In the genomic region with DNA sequence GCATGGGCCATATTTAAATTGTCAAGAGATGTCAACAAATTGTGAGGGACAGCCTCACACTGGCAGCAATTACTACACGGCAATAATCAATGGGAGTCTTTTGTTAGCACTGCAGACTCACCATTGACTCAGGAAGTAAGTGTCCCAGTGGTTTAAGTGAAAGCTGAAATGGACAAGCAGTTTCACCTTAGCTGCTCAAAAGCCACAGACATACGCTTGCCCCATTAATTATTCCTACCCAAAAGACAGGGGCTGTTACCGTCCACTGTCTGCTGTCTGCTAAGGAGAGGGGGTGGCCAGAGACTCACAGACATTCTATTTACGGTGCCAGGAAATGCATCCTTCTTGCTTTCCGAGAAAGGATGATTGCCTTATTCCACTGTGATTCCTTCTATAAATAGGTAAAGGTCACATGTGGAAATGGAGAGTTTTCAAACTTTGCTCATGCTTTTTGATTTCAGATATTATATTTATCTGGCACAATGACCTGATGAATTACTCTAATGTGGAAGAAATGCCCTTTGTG, we compare ENCODE assay signal across 25 cellular contexts.
DNase-seq lines count a peak whose midpoint lies in the region; ATAC-seq, FAIRE-seq and TF ChIP-seq lines count a peak whose summit lies in the region.
"Had no signal": no experiment of that assay in that cellular context is flagged by ENCODE, and none has a peak within 500 bp of the region (broad histone marks: within the 10 kb centered on the region; RNA-seq: fewer than 3 reads in every experiment).

No MANE protein-coding gene starts in this region.

- DNase-seq in NCI-H2227 (lab: John Stamatoyannopoulos, UW; ENCODE audit: unreplicated experiment) (peak; percentile 49), K562 (ENCODE audit: extremely low read depth in 1 of 4, low spot score in 3 of 4) (no peak), T-helper 1 cell (no peak), DMS79 treated with DMSO at 0.1 percent for 48 hours (lab: John Stamatoyannopoulos, UW) (no peak), NCI-H2107 treated with DMSO at 0.1 percent for 48 hours (lab: John Stamatoyannopoulos, UW; ENCODE audit: unreplicated experiment) (no peak)
- DNase-seq: activated CD4-positive, CD25-positive, alpha-beta regulatory T cell treated with anti-CD3 and anti-CD28 coated beads, Interleukin-2, amount 50 U/mL, for 72 hours; activated CD8-positive, alpha-beta memory T cell treated with anti-CD3 and anti-CD28 coated beads for 24 hours; activated T-cell treated with anti-CD3 and anti-CD28 coated beads, Interleukin-2, amount 50 U/mL, for 72 hours; anterior cingulate cortex; CD8-positive, alpha-beta T cell; cerebellar nuclear complex; DMS153; effector memory CD4-positive, alpha-beta T cell; H9; MM.1S; NCI-H1436 treated with DMSO at 0.1 percent for 48 hours; NCI-H82; ovary; PC-3; SHP77 treated with DMSO at 0.1 percent for 48 hours; T-cell had no signal

- H3K9me3 ChIP-seq in K562 (replicated peaks; ENCODE audit: control insufficient read depth, insufficient read depth, low read depth, low read length) (no peaks in the 10 kb centered on the region), neural cell (ENCODE audit: low read length) (no peaks in the 10 kb centered on the region), subcutaneous abdominal adipose tissue (ENCODE audit: control insufficient read depth in 5 of 5, low read length in 5 of 5) (no peaks in the 10 kb centered on the region)
- H3K9me3 ChIP-seq: ovary, suprapubic skin had no signal

- H3K36me3 ChIP-seq in K562 (ENCODE audit: control insufficient read depth, insufficient read depth, low read length) (no peaks in the 10 kb centered on the region), neural cell (ENCODE audit: insufficient read depth, low read length) (no peaks in the 10 kb centered on the region), subcutaneous abdominal adipose tissue (ENCODE audit: control insufficient read depth in 5 of 5, insufficient read depth in 5 of 5, low read length in 5 of 5) (no peaks in the 10 kb centered on the region)
- H3K36me3 ChIP-seq: ovary, suprapubic skin had no signal

- TF ChIP-seq EP300 in K562 (IDR thresholded peaks at IDR 0.05; ENCODE audit: low read length) (no peak), neural cell (conservative IDR thresholded peaks at IDR 0.05; ENCODE audit: poor library complexity, severe bottlenecking) (no peak)

- no peak overlapping the region for H3K9ac ChIP-seq in K562 (ENCODE audit: insufficient read depth in 1 of 2, low read depth in 2 of 2, low read length in 2 of 2)
- no peak overlapping the region for H3K9ac ChIP-seq in neural cell (ENCODE audit: low read length)
- peak overlapping the region in 1 of 5 donors; percentile 8 for H3K9ac ChIP-seq in subcutaneous abdominal adipose tissue (ENCODE audit: low read length in 5 of 5)

- intact Hi-C loops in K562 (cut with micrococcal nuclease), result no loop called here

- H3K4me1 ChIP-seq in K562 (replicated peaks in 1 of 2; ENCODE audit: control insufficient read depth in 2 of 2, insufficient read depth in 2 of 2, low read length in 2 of 2) (no peaks in the 10 kb centered on the region; a peak in 2 of 5 replicates), subcutaneous abdominal adipose tissue (ENCODE audit: control insufficient read depth in 5 of 5, insufficient read depth in 5 of 5, low read length in 5 of 5) (peaks cover 6 to 39% (median 30%) of the 10 kb centered on the region in 5 donors)

- no peak for TF ChIP-seq POLR2A in K562 (conservative IDR thresholded peaks at IDR 0.05)

- H2AFZ ChIP-seq in K562 (ENCODE audit: low read depth, low read length) (peak overlapping the region; percentile 33; the same call in 1 of the 2 replicates), neural cell (ENCODE audit: low read depth, low read length) (no peak overlapping the region)

- POLR2A ChIA-PET in K562 (lab: Yijun Ruan, JAX), result no interaction called here

- no peaks in the 10 kb centered on the region for H3F3A ChIP-seq in neural cell (ENCODE audit: insufficient read depth, low read length, poor library complexity, severe bottlenecking)

- TF ChIP-seq CTCF in K562 (IDR thresholded peaks at IDR 0.05 in 2 of 3, conservative IDR thresholded peaks at IDR 0.05 in 1 of 3; ENCODE audit: insufficient read depth in 2 of 3, low read depth in 1 of 3, low read length in 3 of 3), result no peak
- TF ChIP-seq CTCF in neural cell (IDR thresholded peaks at IDR 0.05; ENCODE audit: poor library complexity, severe bottlenecking), result no peak

- H3K9me1 ChIP-seq in K562 (ENCODE audit: control insufficient read depth, insufficient read depth, low read length), result no peaks in the 10 kb centered on the region

- CTCF ChIA-PET in K562 (lab: Yijun Ruan, JAX; ENCODE audit: low intra/inter-chr PET ratio), result no interaction called here

- WGBS in K562 (ENCODE audit: insufficient coverage, low coverage, missing lambda C conversion rate), result 19% methylated on average over 5 of the region's 5 CpGs

- no peak overlapping the region for H3K27ac ChIP-seq in K562 (ENCODE audit: extremely low read depth, low read depth, low read length)
- no peak overlapping the region for H3K27ac ChIP-seq in neural cell (ENCODE audit: low read length)
- H3K27ac ChIP-seq in subcutaneous abdominal adipose tissue (ENCODE audit: low read depth, low read length), result peak overlapping the region; percentile 75
- H3K27ac ChIP-seq: ovary, suprapubic skin had no signal

- H3K27me3 ChIP-seq in K562 (ENCODE audit: control insufficient read depth in 2 of 2, insufficient read depth in 2 of 2, low read length in 2 of 2) (0 out of 5 replicates have a peak, but pooled peaks cover 0 to 2% of the 10 kb centered on the region in 2 experiments), neural cell (ENCODE audit: insufficient read depth, low read depth, low read length) (no peaks in the 10 kb centered on the region), subcutaneous abdominal adipose tissue (ENCODE audit: control insufficient read depth in 5 of 5, insufficient read depth in 4 of 5, low read length in 5 of 5) (no peaks in the 10 kb centered on the region)
- H3K27me3 ChIP-seq: ovary, suprapubic skin had no signal

- no peak for FAIRE-seq in K562 (lab: Jason Lieb, UNC)

- ATAC-seq in K562, result no peak
- ATAC-seq: activated T-cell treated with anti-CD3 and anti-CD28 coated beads, Interleukin-2, amount 50 U/mL, for 72 hours; CD8-positive, alpha-beta T cell; esophagus mucosa; PC-3; T-cell had no signal

- BruUV-seq in K562 (replicated peaks; lab: Mats Ljungman, UMichigan), result no TSS peak

- H3K79me2 ChIP-seq in K562 (ENCODE audit: control insufficient read depth, insufficient read depth, low read length), result no peaks in the 10 kb centered on the region
- no peaks in the 10 kb centered on the region for H3K79me2 ChIP-seq in neural cell (replicated peaks; ENCODE audit: insufficient read depth, low read length)

- no peak for TF ChIP-seq RAD21 in K562 (CRISPR knock-in tag; conservative IDR thresholded peaks at IDR 0.05 in 1 of 2, IDR thresholded peaks at IDR 0.05 in 1 of 2)
- no peak for TF ChIP-seq RAD21 in neural cell (conservative IDR thresholded peaks at IDR 0.05)

- in situ Hi-C loops in K562 (cut with MboI), result loop anchor here (25.0 kb wide), 1 partner anchor 455 kb away; no protein-coding TSS in a partner anchor

- H4K20me1 ChIP-seq in K562 (replicated peaks; ENCODE audit: control insufficient read depth, insufficient read depth, low read length) (no peaks in the 10 kb centered on the region), neural cell (ENCODE audit: insufficient read depth) (no peaks in the 10 kb centered on the region)

- no peaks in the 10 kb centered on the region for H3K9me2 ChIP-seq in neural cell (ENCODE audit: insufficient read depth, low read length)

- H3K4me2 ChIP-seq in K562 (ENCODE audit: insufficient read depth, low read length) (no peak overlapping the region), neural cell (ENCODE audit: low read length) (no peak overlapping the region)

- no peak overlapping the region for H3K4me3 ChIP-seq in K562
- H3K4me3 ChIP-seq in neural cell (ENCODE audit: low read length), result no peak overlapping the region
- no peak overlapping the region for H3K4me3 ChIP-seq in subcutaneous abdominal adipose tissue (ENCODE audit: low read depth in 1 of 5, low read length in 5 of 5)
- H3K4me3 ChIP-seq: ovary, suprapubic skin had no signal

TF ChIP-seq in K562, 482 proteins besides CTCF, POLR2A, EP300 and RAD21 (continues in another document):
- TF ChIP-seq KLF13 (tag; IDR thresholded peaks at IDR 0.05; ENCODE audit: borderline replicate concordance, low read depth), result no peak
- TF ChIP-seq STAT5B (CRISPR knock-in tag; IDR thresholded peaks at IDR 0.05), result no peak

TF ChIP-seq in neural cell, 6 proteins besides CTCF, POLR2A, EP300 and RAD21:
- TF ChIP-seq, protein P1, sequence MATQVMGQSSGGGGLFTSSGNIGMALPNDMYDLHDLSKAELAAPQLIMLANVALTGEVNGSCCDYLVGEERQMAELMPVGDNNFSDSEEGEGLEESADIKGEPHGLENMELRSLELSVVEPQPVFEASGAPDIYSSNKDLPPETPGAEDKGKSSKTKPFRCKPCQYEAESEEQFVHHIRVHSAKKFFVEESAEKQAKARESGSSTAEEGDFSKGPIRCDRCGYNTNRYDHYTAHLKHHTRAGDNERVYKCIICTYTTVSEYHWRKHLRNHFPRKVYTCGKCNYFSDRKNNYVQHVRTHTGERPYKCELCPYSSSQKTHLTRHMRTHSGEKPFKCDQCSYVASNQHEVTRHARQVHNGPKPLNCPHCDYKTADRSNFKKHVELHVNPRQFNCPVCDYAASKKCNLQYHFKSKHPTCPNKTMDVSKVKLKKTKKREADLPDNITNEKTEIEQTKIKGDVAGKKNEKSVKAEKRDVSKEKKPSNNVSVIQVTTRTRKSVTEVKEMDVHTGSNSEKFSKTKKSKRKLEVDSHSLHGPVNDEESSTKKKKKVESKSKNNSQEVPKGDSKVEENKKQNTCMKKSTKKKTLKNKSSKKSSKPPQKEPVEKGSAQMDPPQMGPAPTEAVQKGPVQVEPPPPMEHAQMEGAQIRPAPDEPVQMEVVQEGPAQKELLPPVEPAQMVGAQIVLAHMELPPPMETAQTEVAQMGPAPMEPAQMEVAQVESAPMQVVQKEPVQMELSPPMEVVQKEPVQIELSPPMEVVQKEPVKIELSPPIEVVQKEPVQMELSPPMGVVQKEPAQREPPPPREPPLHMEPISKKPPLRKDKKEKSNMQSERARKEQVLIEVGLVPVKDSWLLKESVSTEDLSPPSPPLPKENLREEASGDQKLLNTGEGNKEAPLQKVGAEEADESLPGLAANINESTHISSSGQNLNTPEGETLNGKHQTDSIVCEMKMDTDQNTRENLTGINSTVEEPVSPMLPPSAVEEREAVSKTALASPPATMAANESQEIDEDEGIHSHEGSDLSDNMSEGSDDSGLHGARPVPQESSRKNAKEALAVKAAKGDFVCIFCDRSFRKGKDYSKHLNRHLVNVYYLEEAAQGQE (IDR thresholded peaks at IDR 0.05; ENCODE audit: borderline replicate concordance), result no peak
- TF ChIP-seq MXI1 (conservative IDR thresholded peaks at IDR 0.05; ENCODE audit: poor library complexity, severe bottlenecking), result no peak
- no peak for TF ChIP-seq TAF1 (IDR thresholded peaks at IDR 0.05; ENCODE audit: low read depth)
- TF ChIP-seq SMC3 (conservative IDR thresholded peaks at IDR 0.05; ENCODE audit: poor library complexity), result no peak
- TF ChIP-seq EZH2 (IDR thresholded peaks at IDR 0.05; ENCODE audit: borderline replicate concordance, insufficient read depth, low read length, poor library complexity, severe bottlenecking), result no peak
- TF ChIP-seq POLR2AphosphoS5 (IDR thresholded peaks at IDR 0.05), result peak; percentile 14
